Comparison of ENCODE assay signal across 8 cellular contexts in the genomic region with DNA sequence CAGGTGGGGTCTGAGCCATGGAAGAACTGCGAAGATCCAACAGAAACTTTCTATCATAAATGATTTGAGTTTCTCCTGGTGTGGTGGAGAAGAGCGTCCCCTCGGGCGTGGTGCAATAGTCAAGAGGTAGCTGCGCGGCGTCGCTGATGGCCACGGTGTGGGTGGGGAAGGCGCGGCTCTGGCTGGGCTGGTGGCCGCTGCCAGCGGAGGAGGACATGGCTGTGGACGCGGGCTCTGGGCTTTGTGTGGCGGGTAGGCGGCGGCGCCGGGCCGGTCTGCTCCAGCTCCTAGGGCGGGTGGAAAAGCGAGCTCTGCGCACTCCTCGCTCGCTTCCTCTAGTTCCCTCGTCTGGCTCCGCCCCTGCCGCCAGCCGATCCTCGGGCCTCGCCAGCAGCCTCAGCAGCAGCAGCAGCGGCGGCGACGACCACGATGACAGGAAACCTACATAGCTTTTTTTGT. TPM values are rescaled to one million over a fixed set of nuclear protein-coding genes. Genes with fewer than 3 reads are reported as not detected.
A peak's percentile ranks its signal among the peaks of the same experiment; 100 is the strongest.
DNase-seq lines count a peak whose midpoint lies in the region; ATAC-seq and TF ChIP-seq lines count a peak whose summit lies in the region.

No MANE protein-coding gene starts in this region.

- peak overlapping the region; percentile 38 for H2BK5ac ChIP-seq in IMR-90 (ENCODE audit: low read depth, low read length, poor library complexity, severe bottlenecking)

- peak overlapping the region; percentile 87 for H3K4me3 Mint-ChIP-seq in CD8-positive, alpha-beta T cell
- H3K4me3 Mint-ChIP-seq in neural crest cell, result peak overlapping the region; percentile 84
- peak overlapping the region; percentile 87 for H3K4me3 Mint-ChIP-seq in stimulated activated naive CD8-positive, alpha-beta T cell treated with anti-CD3 and anti-CD28 coated beads, Interleukin-15, Interleukin-2, amounts not matched to agents 100 ng/mL and 50 ng/mL, for 24 hours

- peaks cover 5% of the 10 kb centered on the region for H3K36me3 Mint-ChIP-seq in CD8-positive, alpha-beta T cell
- no peaks in the 10 kb centered on the region for H3K36me3 Mint-ChIP-seq in neural crest cell (ENCODE audit: low read depth)
- H3K36me3 Mint-ChIP-seq in stimulated activated naive CD8-positive, alpha-beta T cell treated with anti-CD3 and anti-CD28 coated beads, Interleukin-15, Interleukin-2, amounts not matched to agents 100 ng/mL and 50 ng/mL, for 24 hours (ENCODE audit: low read depth), result peaks cover 2% of the 10 kb centered on the region

- H3K27me3 Mint-ChIP-seq in CD8-positive, alpha-beta T cell (ENCODE audit: low read depth), result no peaks in the 10 kb centered on the region
- peaks cover 3% of the 10 kb centered on the region for H3K27me3 Mint-ChIP-seq in neural crest cell (ENCODE audit: low read depth)
- peaks cover 8% of the 10 kb centered on the region for H3K27me3 Mint-ChIP-seq in stimulated activated naive CD8-positive, alpha-beta T cell treated with anti-CD3 and anti-CD28 coated beads, Interleukin-15, Interleukin-2, amounts not matched to agents 100 ng/mL and 50 ng/mL, for 24 hours

- H3K27me3 ChIP-seq in CD8-positive, alpha-beta T cell (ENCODE audit: insufficient read depth, low read length), result no peaks in the 10 kb centered on the region
- H3K27me3 ChIP-seq in IMR-90 (ENCODE audit: control insufficient read depth, insufficient read depth, low read length) (no peaks in the 10 kb centered on the region), foreskin keratinocyte (peaks cover 2% of the 10 kb centered on the region)

- in situ Hi-C loops in IMR-90 (cut with MboI; ENCODE audit: low sequenced_read_pairs), result no loop called here

- H2AFZ ChIP-seq in IMR-90 (replicated peaks; ENCODE audit: low read length, poor library complexity), result peak overlapping the region; percentile 90

- WGBS in IMR-90 (ENCODE audit: extremely low coverage in 2 of 2, insufficient read length in 1 of 2), 2 experiments, result 60% methylated on average over 1 of the region's 37 CpGs; no CpG with 5 or more reads in 1 of the 2 experiments

- POLR2A ChIA-PET in CD8-positive, alpha-beta T cell (lab: Charles Lee), result interaction anchor here (0.6 to 3.3 kb wide), 14 partner anchors 10 to 389 kb away, joined by 3 to 22 read pairs (median 5); a partner anchor contains a TSS
- POLR2A ChIA-PET in IMR-90 (lab: Charles Lee; ENCODE audit: unreplicated experiment), result interaction anchor here (0.5 to 0.7 kb wide), 3 partner anchors 10 to 505 kb away, joined by 3 to 13 read pairs (median 4); no protein-coding TSS in a partner anchor

- no peaks in the 10 kb centered on the region for H3K9me3 ChIP-seq in CD8-positive, alpha-beta T cell (ENCODE audit: low read length)
- no peaks in the 10 kb centered on the region for H3K9me3 ChIP-seq in IMR-90 (ENCODE audit: control insufficient read depth, insufficient read depth, low read length)

- no peak overlapping the region; the same call in 1 of the 2 replicates for H2BK120ac ChIP-seq in IMR-90 (ENCODE audit: low read depth, low read length)

- peaks cover 20% of the 10 kb centered on the region for H3K4me1 ChIP-seq in CD8-positive, alpha-beta T cell (ENCODE audit: insufficient read depth, low read length)
- H3K4me1 ChIP-seq in IMR-90 (ENCODE audit: control insufficient read depth, insufficient read depth, low read length) (peaks cover 12% of the 10 kb centered on the region), foreskin keratinocyte (no peaks in the 10 kb centered on the region)

- dilution Hi-C loops in IMR-90 (cut with HindIII; ENCODE audit: low sequenced_read_pairs, unreplicated experiment), result no loop called here

- peak overlapping the region; percentile 93 for H3K27ac Mint-ChIP-seq in CD8-positive, alpha-beta T cell
- peak overlapping the region; percentile 17 for H3K27ac Mint-ChIP-seq in neural crest cell (ENCODE audit: unreplicated experiment)
- H3K27ac Mint-ChIP-seq in stimulated activated naive CD8-positive, alpha-beta T cell treated with anti-CD3 and anti-CD28 coated beads, Interleukin-15, Interleukin-2, amounts not matched to agents 100 ng/mL and 50 ng/mL, for 24 hours, result peak overlapping the region; percentile 63

- no peaks in the 10 kb centered on the region for H3K9me3 Mint-ChIP-seq in CD8-positive, alpha-beta T cell
- H3K9me3 Mint-ChIP-seq in neural crest cell, result no peaks in the 10 kb centered on the region
- no peaks in the 10 kb centered on the region for H3K9me3 Mint-ChIP-seq in stimulated activated naive CD8-positive, alpha-beta T cell treated with anti-CD3 and anti-CD28 coated beads, Interleukin-15, Interleukin-2, amounts not matched to agents 100 ng/mL and 50 ng/mL, for 24 hours

- intact Hi-C loops in CD8-positive, alpha-beta T cell (cut with DNase I, micrococcal nuclease), result loop anchor here in 1 of 2 experiments (2.0 kb wide), 2 partner anchors 28 to 308 kb away; a partner anchor contains a TSS
- intact Hi-C loops in IMR-90 (cut with micrococcal nuclease), result no loop called here

- H3K36me3 ChIP-seq in CD8-positive, alpha-beta T cell (ENCODE audit: insufficient read depth, low read length), result peaks cover 5% of the 10 kb centered on the region
- peaks cover 3% of the 10 kb centered on the region; the same call in 1 of the 2 replicates for H3K36me3 ChIP-seq in IMR-90 (ENCODE audit: control insufficient read depth, insufficient read depth, low read length)

- H4K20me1 ChIP-seq in IMR-90 (ENCODE audit: insufficient read depth, low read length), result peaks cover 4% of the 10 kb centered on the region; the same call in 1 of the 2 replicates

- H2BK15ac ChIP-seq in IMR-90 (ENCODE audit: low read depth, low read length), result no peak overlapping the region

- no peak overlapping the region for H2BK20ac ChIP-seq in IMR-90 (ENCODE audit: low read depth, low read length)

- BruUV-seq in IMR-90 (replicated peaks; lab: Mats Ljungman, UMichigan), result no TSS peak

- no peak overlapping the region; the same call in 1 of the 2 replicates for H2AK5ac ChIP-seq in IMR-90 (ENCODE audit: low read depth, low read length)

- peak overlapping the region; percentile 68 for H4K5ac ChIP-seq in IMR-90 (ENCODE audit: low read depth, low read length)

- peak overlapping the region; percentile 63; the same call in 1 of the 2 replicates for H3K18ac ChIP-seq in IMR-90 (ENCODE audit: low read depth, low read length)

- peak overlapping the region; percentile 67 for H2AK9ac ChIP-seq in IMR-90 (replicated peaks; ENCODE audit: low read depth, low read length, poor library complexity)

- peak overlapping the region; percentile 76 for H3K23ac ChIP-seq in IMR-90 (ENCODE audit: low read depth, low read length)

- TF ChIP-seq POLR2A in IMR-90 (IDR thresholded peaks at IDR 0.05; ENCODE audit: low read depth, low read length), result no peak

- 0 out of 2 replicates have a peak overlapping the region, but pooled peaks have one; percentile 4 for H3K56ac ChIP-seq in IMR-90 (ENCODE audit: extremely low read depth, insufficient read depth, low read length)

- H3K4me2 ChIP-seq in IMR-90 (ENCODE audit: low read depth, low read length), result peak overlapping the region; percentile 85

- no peak for TF ChIP-seq RAD21 in IMR-90 (IDR thresholded peaks at IDR 0.05; ENCODE audit: low read length)

- H3K4ac ChIP-seq in IMR-90 (ENCODE audit: low read depth, low read length), result peak overlapping the region; percentile 86

- H3K14ac ChIP-seq in IMR-90 (replicated peaks; ENCODE audit: low read depth, low read length), result peak overlapping the region; percentile 85

- DNase-seq in CD8-positive, alpha-beta T cell, result peak; percentile 57 to 89 (median 81)
- DNase-seq in IMR-90 (peak; percentile 68), RPMI8226 (peak; percentile 63), activated gamma-delta T cell (lab: John Stamatoyannopoulos, UW) (peak; percentile 56), foreskin keratinocyte (peak; percentile 5 to 38), neural crest cell (ENCODE audit: low read depth, low spot score) (peak; percentile 73)

- CTCF ChIA-PET in CD8-positive, alpha-beta T cell (lab: Charles Lee), result interaction anchor here (0.9 to 1.9 kb wide), 7 partner anchors 22 to 91 kb away, joined by 3 to 7 read pairs (median 3); a partner anchor contains a TSS
- CTCF ChIA-PET in IMR-90 (lab: Yijun Ruan, JAX), result interaction anchor here (1.1 kb wide), 1 partner anchor 11 kb away, joined by 5 read pairs; no protein-coding TSS in a partner anchor

- H4K8ac ChIP-seq in IMR-90 (ENCODE audit: low read depth in 2 of 2, low read length in 2 of 2), result peak overlapping the region; percentile 67 to 78

- H3K9me1 ChIP-seq in IMR-90 (ENCODE audit: insufficient read depth, low read length), result peaks cover 12% of the 10 kb centered on the region; the same call in 1 of the 2 replicates

- H3K4me3 ChIP-seq in CD8-positive, alpha-beta T cell (ENCODE audit: low read depth, low read length), result peak overlapping the region; percentile 82
- H3K4me3 ChIP-seq in IMR-90 (ENCODE audit: insufficient read depth, low read depth, low read length), result peak overlapping the region; percentile 60

- H3K4me1 Mint-ChIP-seq in CD8-positive, alpha-beta T cell (ENCODE audit: low read depth), result peaks cover 48% of the 10 kb centered on the region
- H3K4me1 Mint-ChIP-seq in neural crest cell, result peaks cover 50% of the 10 kb centered on the region
- H3K4me1 Mint-ChIP-seq in stimulated activated naive CD8-positive, alpha-beta T cell treated with anti-CD3 and anti-CD28 coated beads, Interleukin-15, Interleukin-2, amounts not matched to agents 100 ng/mL and 50 ng/mL, for 24 hours (ENCODE audit: low read depth), result peaks cover 49% of the 10 kb centered on the region

- H3K79me1 ChIP-seq in IMR-90 (ENCODE audit: low read depth in 1 of 2, low read length in 2 of 2), result peaks cover 31 to 69% of the 10 kb centered on the region in 2 experiments

- H4K91ac ChIP-seq in IMR-90 (ENCODE audit: insufficient read depth, low read depth, low read length), result 0 out of 2 replicates have a peak overlapping the region, but pooled peaks have one; percentile 48

- peak; percentile 99 for ATAC-seq in CD8-positive, alpha-beta T cell
- ATAC-seq in GM19468 (IDR thresholded peaks at IDR 0.05; ENCODE audit: extremely low read depth, unreplicated experiment) (peak; percentile 55), IMR-90 (ENCODE audit: low read depth) (peak; percentile 99), foreskin keratinocyte (peak; percentile 89)

- TF ChIP-seq CTCF in CD8-positive, alpha-beta T cell (IDR thresholded peaks at IDR 0.05), result no peak
- no peak for TF ChIP-seq CTCF in IMR-90 (conservative IDR thresholded peaks at IDR 0.05; ENCODE audit: low read depth, low read length)
- peak; percentile 14 for TF ChIP-seq CTCF in foreskin keratinocyte (conservative IDR thresholded peaks at IDR 0.05)
- TF ChIP-seq CTCF in neural crest cell (conservative IDR thresholded peaks at IDR 0.05), result no peak

- peak overlapping the region; percentile 76 for H3K9ac ChIP-seq in IMR-90 (ENCODE audit: low read depth, low read length)

- peak overlapping the region; percentile 77 for H3K27ac ChIP-seq in CD8-positive, alpha-beta T cell (ENCODE audit: low read depth, low read length)
- H3K27ac ChIP-seq in IMR-90 (ENCODE audit: insufficient read depth, low read length) (peak overlapping the region; percentile 47; the same call in 1 of the 2 replicates), foreskin keratinocyte (no peak overlapping the region)

RNA-seq across cellular contexts. Expression of a gene that starts 5.9 kb away (rescaled TPM):
- total RNA-seq in CD8-positive, alpha-beta T cell, result 1 to 10 TPM; 8.5 to 9.0 TPM
- total RNA-seq in IMR-90 (2012; rRNA removed), result 3.1 and 3.2 TPM in 2 replicates
- 2.0 and 2.2 TPM in 2 replicates for polyA plus RNA-seq in IMR-90 (2012; rRNA removed)
- 0.67 and 0.73 TPM in 2 replicates for polyA plus RNA-seq in IMR-90 (2012; cell fraction: cytosol; rRNA removed)
- polyA plus RNA-seq in IMR-90 (2012; cell fraction: nucleus; rRNA removed; ENCODE audit: low replicate concordance), result 8.0 and 8.2 TPM in 2 replicates
- total RNA-seq in foreskin keratinocyte, result 2.2 TPM in 2 replicates
- polyA plus RNA-seq in foreskin keratinocyte, result 0.35 and 0.56 TPM in 2 replicates
- total RNA-seq in neural crest cell, result 16.4 and 16.5 TPM in 2 replicates

RNA-seq across cellular contexts. Expression of a gene that starts 32.7 kb away (rescaled TPM):
- total RNA-seq in CD8-positive, alpha-beta T cell, result 10 to 100 TPM; 33.1 to 39.1 TPM
- total RNA-seq in IMR-90 (2012; rRNA removed) (22.4 and 29.2 TPM in 2 replicates), foreskin keratinocyte (31.7 and 36.5 TPM in 2 replicates), neural crest cell (34.7 and 36.5 TPM in 2 replicates)
- polyA plus RNA-seq in IMR-90 (2012; rRNA removed) (12.3 and 18.4 TPM in 2 replicates), foreskin keratinocyte (18.1 and 23.5 TPM in 2 replicates)
- polyA plus RNA-seq in IMR-90 (2012; cell fraction: cytosol; rRNA removed), result 5.7 and 7.8 TPM in 2 replicates
- 3.1 and 6.2 TPM in 2 replicates for polyA plus RNA-seq in IMR-90 (2012; cell fraction: nucleus; rRNA removed; ENCODE audit: low replicate concordance)

RNA-seq across cellular contexts. Expression of a gene that starts 32.7 kb away (rescaled TPM):
- total RNA-seq in CD8-positive, alpha-beta T cell, result 10 to 100 TPM; 30.0 to 31.1 TPM
- 9.5 and 10.0 TPM in 2 replicates for total RNA-seq in IMR-90 (2012; rRNA removed)
- polyA plus RNA-seq in IMR-90 (2012; rRNA removed), result 7.4 and 11.3 TPM in 2 replicates
- 3.2 and 4.7 TPM in 2 replicates for polyA plus RNA-seq in IMR-90 (2012; cell fraction: cytosol; rRNA removed)
- 2.2 and 7.1 TPM in 2 replicates for polyA plus RNA-seq in IMR-90 (2012; cell fraction: nucleus; rRNA removed; ENCODE audit: low replicate concordance)
- total RNA-seq in foreskin keratinocyte, result 18.5 and 20.0 TPM in 2 replicates
- 7.6 and 8.4 TPM in 2 replicates for polyA plus RNA-seq in foreskin keratinocyte
- total RNA-seq in neural crest cell, result 42.9 and 43.8 TPM in 2 replicates

Comparison
In these comparisons a context has a peak if more than half of its experiments do, and no peak if none do; other contexts are left out.
1. DNase-seq: peak in every context shown above with its lines; median percentile 81 in CD8-positive, alpha-beta T cell; 73 in neural crest cell; 68 in IMR-90; 63 in RPMI8226; 56 in activated gamma-delta T cell; 22 in foreskin keratinocyte.
2. H3K27ac Mint-ChIP-seq: peak in every context shown above with its lines; median percentile 93 in CD8-positive, alpha-beta T cell; 63 in stimulated activated naive CD8-positive, alpha-beta T cell treated with anti-CD3 and anti-CD28 coated beads, Interleukin-15, Interleukin-2, amounts not matched to agents 100 ng/mL and 50 ng/mL, for 24 hours; 17 in neural crest cell.